ENCODE assay signal across 1 cellular context in genomic region chr1:100265931-100266830, GRCh38.
TF ChIP-seq lines count a peak whose summit lies in the region.

RTCA (plus strand) TSS chr1:100266216; CDS start chr1:100266376, 160 bp downstream.

TF ChIP-seq in HepG2, 621 proteins besides CTCF, POLR2A, EP300 and RAD21 (continued from another document and continues in another):
- TF ChIP-seq, protein P1, sequence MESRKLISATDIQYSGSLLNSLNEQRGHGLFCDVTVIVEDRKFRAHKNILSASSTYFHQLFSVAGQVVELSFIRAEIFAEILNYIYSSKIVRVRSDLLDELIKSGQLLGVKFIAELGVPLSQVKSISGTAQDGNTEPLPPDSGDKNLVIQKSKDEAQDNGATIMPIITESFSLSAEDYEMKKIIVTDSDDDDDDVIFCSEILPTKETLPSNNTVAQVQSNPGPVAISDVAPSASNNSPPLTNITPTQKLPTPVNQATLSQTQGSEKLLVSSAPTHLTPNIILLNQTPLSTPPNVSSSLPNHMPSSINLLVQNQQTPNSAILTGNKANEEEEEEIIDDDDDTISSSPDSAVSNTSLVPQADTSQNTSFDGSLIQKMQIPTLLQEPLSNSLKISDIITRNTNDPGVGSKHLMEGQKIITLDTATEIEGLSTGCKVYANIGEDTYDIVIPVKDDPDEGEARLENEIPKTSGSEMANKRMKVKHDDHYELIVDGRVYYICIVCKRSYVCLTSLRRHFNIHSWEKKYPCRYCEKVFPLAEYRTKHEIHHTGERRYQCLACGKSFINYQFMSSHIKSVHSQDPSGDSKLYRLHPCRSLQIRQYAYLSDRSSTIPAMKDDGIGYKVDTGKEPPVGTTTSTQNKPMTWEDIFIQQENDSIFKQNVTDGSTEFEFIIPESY (CRISPR knock-in tag; IDR thresholded peaks at IDR 0.05): no peak
- TF ChIP-seq ZNF496 (CRISPR knock-in tag; IDR thresholded peaks at IDR 0.05; ENCODE audit: insufficient replicate concordance): no peak
- TF ChIP-seq, protein P2, sequence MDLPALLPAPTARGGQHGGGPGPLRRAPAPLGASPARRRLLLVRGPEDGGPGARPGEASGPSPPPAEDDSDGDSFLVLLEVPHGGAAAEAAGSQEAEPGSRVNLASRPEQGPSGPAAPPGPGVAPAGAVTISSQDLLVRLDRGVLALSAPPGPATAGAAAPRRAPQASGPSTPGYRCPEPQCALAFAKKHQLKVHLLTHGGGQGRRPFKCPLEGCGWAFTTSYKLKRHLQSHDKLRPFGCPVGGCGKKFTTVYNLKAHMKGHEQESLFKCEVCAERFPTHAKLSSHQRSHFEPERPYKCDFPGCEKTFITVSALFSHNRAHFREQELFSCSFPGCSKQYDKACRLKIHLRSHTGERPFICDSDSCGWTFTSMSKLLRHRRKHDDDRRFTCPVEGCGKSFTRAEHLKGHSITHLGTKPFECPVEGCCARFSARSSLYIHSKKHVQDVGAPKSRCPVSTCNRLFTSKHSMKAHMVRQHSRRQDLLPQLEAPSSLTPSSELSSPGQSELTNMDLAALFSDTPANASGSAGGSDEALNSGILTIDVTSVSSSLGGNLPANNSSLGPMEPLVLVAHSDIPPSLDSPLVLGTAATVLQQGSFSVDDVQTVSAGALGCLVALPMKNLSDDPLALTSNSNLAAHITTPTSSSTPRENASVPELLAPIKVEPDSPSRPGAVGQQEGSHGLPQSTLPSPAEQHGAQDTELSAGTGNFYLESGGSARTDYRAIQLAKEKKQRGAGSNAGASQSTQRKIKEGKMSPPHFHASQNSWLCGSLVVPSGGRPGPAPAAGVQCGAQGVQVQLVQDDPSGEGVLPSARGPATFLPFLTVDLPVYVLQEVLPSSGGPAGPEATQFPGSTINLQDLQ (CRISPR knock-in tag; IDR thresholded peaks at IDR 0.05): no peak
- no peak for TF ChIP-seq HOXA7 (CRISPR knock-in tag; IDR thresholded peaks at IDR 0.05)
- no peak for TF ChIP-seq JDP2 (CRISPR knock-in tag; IDR thresholded peaks at IDR 0.05; ENCODE audit: borderline replicate concordance)
- 0 out of 2 replicates have a peak, but pooled peaks have one; percentile 58 for TF ChIP-seq BORCS8-MEF2B (CRISPR knock-in tag; IDR thresholded peaks at IDR 0.05)
- TF ChIP-seq CEBPG (CRISPR knock-in tag; IDR thresholded peaks at IDR 0.05): no peak
- TF ChIP-seq, protein P3, sequence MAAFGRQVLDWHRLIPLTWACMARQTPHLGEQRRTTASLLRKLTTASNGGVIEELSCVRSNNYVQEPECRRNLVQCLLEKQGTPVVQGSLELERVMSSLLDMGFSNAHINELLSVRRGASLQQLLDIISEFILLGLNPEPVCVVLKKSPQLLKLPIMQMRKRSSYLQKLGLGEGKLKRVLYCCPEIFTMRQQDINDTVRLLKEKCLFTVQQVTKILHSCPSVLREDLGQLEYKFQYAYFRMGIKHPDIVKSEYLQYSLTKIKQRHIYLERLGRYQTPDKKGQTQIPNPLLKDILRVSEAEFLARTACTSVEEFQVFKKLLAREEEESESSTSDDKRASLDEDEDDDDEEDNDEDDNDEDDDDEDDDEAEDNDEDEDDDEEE (CRISPR knock-in tag; IDR thresholded peaks at IDR 0.05): peak; percentile 17; the same call in 1 of the 2 replicates
- no peak for TF ChIP-seq TARDBP (CRISPR knock-in tag; IDR thresholded peaks at IDR 0.05)
- 0 out of 2 replicates have a peak, but pooled peaks have one; percentile 48 for TF ChIP-seq NKX3-1 (CRISPR knock-in tag; IDR thresholded peaks at IDR 0.05)
- no peak for TF ChIP-seq RFXANK (CRISPR knock-in tag; IDR thresholded peaks at IDR 0.05)
- no peak for TF ChIP-seq ZFP90 (CRISPR knock-in tag; IDR thresholded peaks at IDR 0.05; ENCODE audit: borderline replicate concordance)
- no peak for TF ChIP-seq ZNF3 (CRISPR knock-in tag; IDR thresholded peaks at IDR 0.05)
- no peak for TF ChIP-seq ZNF354B (CRISPR knock-in tag; IDR thresholded peaks at IDR 0.05)
- TF ChIP-seq ZNF704 (CRISPR knock-in tag; IDR thresholded peaks at IDR 0.05; ENCODE audit: borderline replicate concordance): peak; percentile 84; the same call in 1 of the 2 replicates
- TF ChIP-seq MLX (CRISPR knock-in tag; IDR thresholded peaks at IDR 0.05): no peak
- TF ChIP-seq SCMH1 (CRISPR knock-in tag; IDR thresholded peaks at IDR 0.05; ENCODE audit: borderline replicate concordance): no peak
- no peak for TF ChIP-seq RERE (CRISPR knock-in tag; IDR thresholded peaks at IDR 0.05; ENCODE audit: low read depth)
- TF ChIP-seq NCOR1 (IDR thresholded peaks at IDR 0.05; ENCODE audit: borderline replicate concordance, low read length): 0 out of 2 replicates have a peak, but pooled peaks have one; percentile 7
- TF ChIP-seq KDM5A (IDR thresholded peaks at IDR 0.05; ENCODE audit: borderline replicate concordance, low read length): peak; percentile 74
- no peak for TF ChIP-seq CCAR2 (optimal IDR thresholded peaks at IDR 0.05; ENCODE audit: low read depth, low read length)
- no peak for TF ChIP-seq GPBP1L1 (CRISPR knock-in tag; IDR thresholded peaks at IDR 0.05)
- TF ChIP-seq THRA (CRISPR knock-in tag; IDR thresholded peaks at IDR 0.05; ENCODE audit: borderline replicate concordance): peak; percentile 19; the same call in 1 of the 2 replicates
- no peak for TF ChIP-seq ZNF510 (CRISPR knock-in tag; IDR thresholded peaks at IDR 0.05; ENCODE audit: low read depth)
- TF ChIP-seq NBN (conservative IDR thresholded peaks at IDR 0.05): no peak
- no peak for TF ChIP-seq ZNF431 (CRISPR knock-in tag; IDR thresholded peaks at IDR 0.05; ENCODE audit: borderline replicate concordance, low read depth)
- peak; percentile 33; the same call in 1 of the 2 replicates for TF ChIP-seq ZNF792 (CRISPR knock-in tag; IDR thresholded peaks at IDR 0.05)
- 0 out of 2 replicates have a peak, but pooled peaks have one; percentile 19 for TF ChIP-seq HCFC1 (IDR thresholded peaks at IDR 0.05; ENCODE audit: low read depth, low read length)
- no peak for TF ChIP-seq ZNF20 (CRISPR knock-in tag; IDR thresholded peaks at IDR 0.05)
- no peak for TF ChIP-seq ZNF432 (CRISPR knock-in tag; IDR thresholded peaks at IDR 0.05; ENCODE audit: borderline replicate concordance)
- 0 out of 2 replicates have a peak, but pooled peaks have one; percentile 32 for TF ChIP-seq SP4 (CRISPR knock-in tag; IDR thresholded peaks at IDR 0.05)
- no peak for TF ChIP-seq HINFP (CRISPR knock-in tag; IDR thresholded peaks at IDR 0.05; ENCODE audit: low read depth)
- TF ChIP-seq HNRNPH1 (optimal IDR thresholded peaks at IDR 0.05; ENCODE audit: low read depth, low read length): no peak
- no peak for TF ChIP-seq NFE2 (CRISPR knock-in tag; IDR thresholded peaks at IDR 0.05)
- no peak for TF ChIP-seq THYN1 (CRISPR knock-in tag; IDR thresholded peaks at IDR 0.05; ENCODE audit: borderline replicate concordance, low read depth)
- no peak for TF ChIP-seq ZNF546 (CRISPR knock-in tag; conservative IDR thresholded peaks at IDR 0.05)
- peak; percentile 37; the same call in 1 of the 2 replicates for TF ChIP-seq ARNT2 (CRISPR knock-in tag; IDR thresholded peaks at IDR 0.05; ENCODE audit: low read depth)
- TF ChIP-seq, protein P4, sequence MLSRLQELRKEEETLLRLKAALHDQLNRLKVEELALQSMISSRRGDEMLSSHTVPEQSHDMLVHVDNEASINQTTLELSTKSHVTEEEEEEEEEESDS (CRISPR knock-in tag; IDR thresholded peaks at IDR 0.05; ENCODE audit: borderline replicate concordance): no peak
- TF ChIP-seq HOXA5 (CRISPR knock-in tag; IDR thresholded peaks at IDR 0.05): peak; percentile 85
- TF ChIP-seq ZFY (CRISPR knock-in tag; IDR thresholded peaks at IDR 0.05): peak; percentile 84
- no peak for TF ChIP-seq SETDB1 (CRISPR knock-in tag; IDR thresholded peaks at IDR 0.05; ENCODE audit: borderline replicate concordance)
